11 cellular contexts compared by ENCODE assay signal in the genomic region with DNA sequence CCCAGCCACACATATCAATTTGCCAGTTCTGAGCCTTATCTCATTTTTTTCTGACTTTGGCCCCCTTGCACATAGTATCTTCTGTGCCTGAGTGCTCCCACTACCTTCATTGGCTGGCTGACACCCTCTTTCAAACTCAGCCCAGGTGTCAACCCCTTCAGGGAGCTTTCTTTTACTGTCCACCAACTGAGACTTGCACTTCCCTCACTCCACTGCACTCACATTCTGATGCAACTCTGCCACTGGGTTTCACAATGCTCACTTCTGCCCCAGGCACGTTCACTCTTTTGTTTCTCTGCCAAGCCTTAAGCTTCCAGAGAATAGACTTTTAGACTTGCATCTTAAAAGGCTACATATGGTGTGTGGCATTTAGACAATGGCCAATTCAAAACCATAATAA.
A peak's percentile ranks its signal among the peaks of the same experiment; 100 is the strongest.
DNase-seq lines count a peak whose midpoint lies in the region; ATAC-seq and TF ChIP-seq lines count a peak whose summit lies in the region.
"Had no signal": no experiment of that assay in that cellular context is flagged by ENCODE, and none has a peak within 500 bp of the region (broad histone marks: within the 10 kb centered on the region; RNA-seq: fewer than 3 reads in every experiment).

No MANE protein-coding gene starts in this region.

- H3K4me1 Mint-ChIP-seq in GM23338 (no peaks in the 10 kb centered on the region), neural progenitor cell (no peaks in the 10 kb centered on the region)

- H3K79me2 ChIP-seq in GM23338 (replicated peaks; ENCODE audit: insufficient read depth) (no peaks in the 10 kb centered on the region), neural progenitor cell (ENCODE audit: low read depth) (no peaks in the 10 kb centered on the region)

- H3K27me3 Mint-ChIP-seq in GM23338 (ENCODE audit: insufficient read depth, low read depth, poor library complexity) (no peaks in the 10 kb centered on the region), neural progenitor cell (ENCODE audit: insufficient read depth, low read depth) (peaks cover 2% of the 10 kb centered on the region)

- H2AFZ ChIP-seq in GM23338: no peak overlapping the region; the same call in 1 of the 2 replicates
- H2AFZ ChIP-seq in neural progenitor cell (replicated peaks): no peak overlapping the region

- H3K27me3 ChIP-seq in GM23338 (ENCODE audit: insufficient read depth) (no peaks in the 10 kb centered on the region), prostate gland (replicated peaks; ENCODE audit: insufficient read depth) (no peaks in the 10 kb centered on the region), ascending aorta (no peaks in the 10 kb centered on the region), neural progenitor cell (no peaks in the 10 kb centered on the region)
- H3K27me3 ChIP-seq: vagina had no signal

- H3K27ac ChIP-seq in GM23338 (ENCODE audit: low read depth): no peak overlapping the region
- H3K27ac ChIP-seq in prostate gland: no peak overlapping the region
- no peak overlapping the region for H3K27ac ChIP-seq in ascending aorta
- no peak overlapping the region for H3K27ac ChIP-seq in neural progenitor cell
- H3K27ac ChIP-seq: vagina had no signal

- H3K4me2 ChIP-seq in GM23338 (no peak overlapping the region), neural progenitor cell (no peak overlapping the region)

- TF ChIP-seq CTCF in GM23338 (conservative IDR thresholded peaks at IDR 0.05; ENCODE audit: low read depth in 2 of 2) (no peak), prostate gland (IDR thresholded peaks at IDR 0.05) (no peak), ascending aorta (IDR thresholded peaks at IDR 0.05) (no peak), neural progenitor cell (IDR thresholded peaks at IDR 0.05) (no peak)

- H3K9me3 Mint-ChIP-seq in GM23338 (peaks cover 27% of the 10 kb centered on the region), neural progenitor cell (peaks cover 14% of the 10 kb centered on the region)

- H3K4me3 ChIP-seq in GM23338: no peak overlapping the region
- no peak overlapping the region for H3K4me3 ChIP-seq in prostate gland
- H3K4me3 ChIP-seq in ascending aorta: no peak overlapping the region
- H3K4me3 ChIP-seq in neural progenitor cell: no peak overlapping the region
- H3K4me3 ChIP-seq: GM12878, vagina had no signal

- no peak overlapping the region for H3K9ac ChIP-seq in neural progenitor cell

- H4K20me1 ChIP-seq in GM23338 (replicated peaks; ENCODE audit: insufficient read depth): no peaks in the 10 kb centered on the region
- H4K20me1 ChIP-seq in neural progenitor cell (ENCODE audit: low read depth): no peaks in the 10 kb centered on the region

- H3K4me1 ChIP-seq in GM23338 (ENCODE audit: insufficient read depth) (no peaks in the 10 kb centered on the region), prostate gland (replicated peaks) (no peaks in the 10 kb centered on the region), ascending aorta (peaks cover 0 to 19% of the 10 kb centered on the region in 2 donors), neural progenitor cell (no peaks in the 10 kb centered on the region)

- H3K4me3 Mint-ChIP-seq in GM23338 (no peak overlapping the region), neural progenitor cell (no peak overlapping the region)

- peaks cover 8% of the 10 kb centered on the region; the same call in 1 of the 2 replicates for H3K36me3 ChIP-seq in GM23338 (ENCODE audit: insufficient read depth)
- no peaks in the 10 kb centered on the region for H3K36me3 ChIP-seq in prostate gland
- no peaks in the 10 kb centered on the region for H3K36me3 ChIP-seq in ascending aorta
- H3K36me3 ChIP-seq in neural progenitor cell: no peaks in the 10 kb centered on the region
- H3K36me3 ChIP-seq: vagina had no signal

- no peaks in the 10 kb centered on the region for H3K9me2 ChIP-seq in GM23338 (ENCODE audit: insufficient read depth)

- intact Hi-C loops in prostate gland (cut with DNase I) (no loop called here), ascending aorta (cut with DNase I) (no loop called here)

- H3K9me3 ChIP-seq in prostate gland (no peaks in the 10 kb centered on the region), ascending aorta (peaks cover 0 to 12% of the 10 kb centered on the region in 2 donors), neural progenitor cell (ENCODE audit: low read depth) (no peaks in the 10 kb centered on the region)
- H3K9me3 ChIP-seq: vagina had no signal

- WGBS in prostate gland: 9% methylated on average over 1 of the region's 1 CpG

- no peak for ATAC-seq in GM23338
- ATAC-seq in esophagus mucosa: peak; percentile 97
- ATAC-seq: GM12878 had no signal

- peak overlapping the region; percentile 71 for H3K27ac Mint-ChIP-seq in GM23338
- H3K27ac Mint-ChIP-seq in neural progenitor cell: no peak overlapping the region

- H3K36me3 Mint-ChIP-seq in GM23338 (ENCODE audit: low read depth): peaks cover 23% of the 10 kb centered on the region
- H3K36me3 Mint-ChIP-seq in neural progenitor cell: no peaks in the 10 kb centered on the region

- DNase-seq in GM23338 (ENCODE audit: low spot score) (no peak), NOMO-1 (lab: John Stamatoyannopoulos, UW; ENCODE audit: unreplicated experiment in 2 of 2) (peak; percentile 65 to 71), prostate gland (ENCODE audit: low spot score) (peak; percentile 13), DMS153 treated with DMSO at 0.1 percent for 48 hours (lab: John Stamatoyannopoulos, UW; ENCODE audit: unreplicated experiment) (no peak), ascending aorta (ENCODE audit: low spot score in 2 of 2) (no peak), neural progenitor cell (ENCODE audit: low spot score) (no peak)
- DNase-seq: GOT3; stimulated activated CD4-positive, alpha-beta T cell treated with anti-CD3 and anti-CD28 coated beads, Interleukin-4, amount 100 ng/mL, for 24 hours had no signal

- TF ChIP-seq POLR2A in prostate gland (IDR thresholded peaks at IDR 0.05): no peak

- H3F3A ChIP-seq in GM23338 (replicated peaks; ENCODE audit: low read depth): no peaks in the 10 kb centered on the region
- H3F3A ChIP-seq in neural progenitor cell (ENCODE audit: low read depth): no peaks in the 10 kb centered on the region

TF ChIP-seq in GM23338, 12 proteins besides CTCF, POLR2A, EP300 and RAD21 (continues in another document):
- TF ChIP-seq POLR2AphosphoS5 (IDR thresholded peaks at IDR 0.05; ENCODE audit: low read depth): no peak
- TF ChIP-seq CREB1 (CRISPR knock-in tag; IDR thresholded peaks at IDR 0.05; ENCODE audit: low read depth): no peak
- TF ChIP-seq, protein P1, sequence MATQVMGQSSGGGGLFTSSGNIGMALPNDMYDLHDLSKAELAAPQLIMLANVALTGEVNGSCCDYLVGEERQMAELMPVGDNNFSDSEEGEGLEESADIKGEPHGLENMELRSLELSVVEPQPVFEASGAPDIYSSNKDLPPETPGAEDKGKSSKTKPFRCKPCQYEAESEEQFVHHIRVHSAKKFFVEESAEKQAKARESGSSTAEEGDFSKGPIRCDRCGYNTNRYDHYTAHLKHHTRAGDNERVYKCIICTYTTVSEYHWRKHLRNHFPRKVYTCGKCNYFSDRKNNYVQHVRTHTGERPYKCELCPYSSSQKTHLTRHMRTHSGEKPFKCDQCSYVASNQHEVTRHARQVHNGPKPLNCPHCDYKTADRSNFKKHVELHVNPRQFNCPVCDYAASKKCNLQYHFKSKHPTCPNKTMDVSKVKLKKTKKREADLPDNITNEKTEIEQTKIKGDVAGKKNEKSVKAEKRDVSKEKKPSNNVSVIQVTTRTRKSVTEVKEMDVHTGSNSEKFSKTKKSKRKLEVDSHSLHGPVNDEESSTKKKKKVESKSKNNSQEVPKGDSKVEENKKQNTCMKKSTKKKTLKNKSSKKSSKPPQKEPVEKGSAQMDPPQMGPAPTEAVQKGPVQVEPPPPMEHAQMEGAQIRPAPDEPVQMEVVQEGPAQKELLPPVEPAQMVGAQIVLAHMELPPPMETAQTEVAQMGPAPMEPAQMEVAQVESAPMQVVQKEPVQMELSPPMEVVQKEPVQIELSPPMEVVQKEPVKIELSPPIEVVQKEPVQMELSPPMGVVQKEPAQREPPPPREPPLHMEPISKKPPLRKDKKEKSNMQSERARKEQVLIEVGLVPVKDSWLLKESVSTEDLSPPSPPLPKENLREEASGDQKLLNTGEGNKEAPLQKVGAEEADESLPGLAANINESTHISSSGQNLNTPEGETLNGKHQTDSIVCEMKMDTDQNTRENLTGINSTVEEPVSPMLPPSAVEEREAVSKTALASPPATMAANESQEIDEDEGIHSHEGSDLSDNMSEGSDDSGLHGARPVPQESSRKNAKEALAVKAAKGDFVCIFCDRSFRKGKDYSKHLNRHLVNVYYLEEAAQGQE (IDR thresholded peaks at IDR 0.05; ENCODE audit: unreplicated experiment): no peak

Comparison
In these comparisons a context has a peak if more than half of its experiments do, and no peak if none do; other contexts are left out.
1. DNase-seq: peak in NOMO-1 (2 of 2) and prostate gland (single experiment); none in GM23338 (single experiment), DMS153 treated with DMSO at 0.1 percent for 48 hours (single experiment), ascending aorta (0 of 2) and neural progenitor cell (single experiment).